9 cellular contexts compared by ENCODE assay signal in the genomic region with DNA sequence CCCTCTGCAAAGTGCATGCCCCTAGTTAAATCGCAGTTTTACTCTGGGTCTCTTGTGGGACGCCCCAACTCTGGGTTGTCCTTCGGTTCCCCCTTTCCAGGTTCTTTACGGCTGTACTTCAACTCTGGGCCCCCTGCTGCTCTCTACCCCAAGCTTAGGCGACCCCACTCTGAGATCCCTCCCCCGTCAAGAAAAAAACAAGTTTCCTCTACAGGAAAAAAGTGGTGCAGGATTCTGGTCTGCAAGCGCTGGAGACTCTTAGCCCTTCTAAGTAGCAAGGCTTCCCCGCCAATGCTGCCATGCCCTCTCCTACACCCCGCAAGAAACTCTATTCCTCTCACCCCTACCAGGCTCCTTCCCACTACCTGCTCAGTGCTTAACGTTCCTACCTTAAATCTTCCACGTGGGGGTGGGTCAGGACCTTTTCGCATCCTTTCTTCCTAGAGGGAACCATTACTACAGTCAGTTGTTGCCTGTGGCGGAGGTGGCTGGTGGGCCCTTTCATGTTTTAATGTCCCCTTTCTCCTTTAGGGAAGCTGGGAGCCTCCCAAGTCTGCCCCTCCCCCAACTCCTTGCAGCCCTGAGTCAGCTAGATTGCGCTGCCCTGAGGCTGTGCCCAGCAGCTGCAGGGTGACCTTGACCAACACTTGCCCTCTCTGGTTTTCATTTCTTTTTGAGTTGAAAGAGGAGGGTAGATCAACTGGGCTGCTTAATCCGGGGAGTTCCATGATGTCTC. TPM values are rescaled to one million over a fixed set of nuclear protein-coding genes. Genes with fewer than 3 reads are reported as not detected.
DNase-seq lines count a peak whose midpoint lies in the region; ATAC-seq and TF ChIP-seq lines count a peak whose summit lies in the region.
"Had no signal": no experiment of that assay in that cellular context is flagged by ENCODE, and none has a peak within 500 bp of the region (broad histone marks: within the 10 kb centered on the region; RNA-seq: fewer than 3 reads in every experiment).

No MANE protein-coding gene starts in this region.

- peaks cover 38% of the 10 kb centered on the region for H3K27me3 ChIP-seq in fibroblast of lung (ENCODE audit: control insufficient read depth, insufficient read depth, low read length)

- H3K4me3 Mint-ChIP-seq in T-cell (peak overlapping the region; percentile 44 to 68 (median 62)), progenitor cell of endocrine pancreas (ENCODE audit: low read depth) (peak overlapping the region; percentile 61)

- H3K9me3 Mint-ChIP-seq in T-cell (no peaks in the 10 kb centered on the region), progenitor cell of endocrine pancreas (ENCODE audit: low read depth) (peaks cover 3% of the 10 kb centered on the region)

- H3K4me1 ChIP-seq in fibroblast of lung (ENCODE audit: control insufficient read depth, extremely low read depth, insufficient read depth, low read length), result no peaks in the 10 kb centered on the region

- CTCF ChIA-PET in T-cell (lab: Charles Lee), result no interaction called here

- ATAC-seq in T-cell (replicated peaks in 1 of 4), result no peak

- H3K27ac ChIP-seq in fibroblast of lung (ENCODE audit: insufficient read depth, low read length), result no peak overlapping the region

- no peaks in the 10 kb centered on the region for H3K79me2 ChIP-seq in fibroblast of lung (ENCODE audit: control insufficient read depth, insufficient read depth, low read length)

- no peak overlapping the region for H2AFZ ChIP-seq in fibroblast of lung (ENCODE audit: low read length)

- peak overlapping the region; percentile 35 for H3K4me2 ChIP-seq in fibroblast of lung (ENCODE audit: extremely low read depth, insufficient read depth, low read length)

- H3K36me3 ChIP-seq in fibroblast of lung (ENCODE audit: control insufficient read depth, insufficient read depth, low read length), result no peaks in the 10 kb centered on the region

- H3K4me1 Mint-ChIP-seq in T-cell (peaks cover 19 to 22% (median 20%) of the 10 kb centered on the region in 3 donors), progenitor cell of endocrine pancreas (ENCODE audit: low read depth) (peaks cover 13% of the 10 kb centered on the region)

- H3K27me3 Mint-ChIP-seq in T-cell (peaks cover 34 to 51% of the 10 kb centered on the region in 2 donors), progenitor cell of endocrine pancreas (peaks cover 53% of the 10 kb centered on the region)

- H4K20me1 ChIP-seq in fibroblast of lung (ENCODE audit: control insufficient read depth, extremely low read depth, insufficient read depth, low read length), result no peaks in the 10 kb centered on the region

- H3K27ac Mint-ChIP-seq in T-cell, result no peak overlapping the region
- H3K27ac Mint-ChIP-seq in progenitor cell of endocrine pancreas, result peak overlapping the region; percentile 69

- no peak for TF ChIP-seq CTCF in GM12864 (IDR thresholded peaks at IDR 0.05; ENCODE audit: low read depth, low read length, missing control alignments)
- TF ChIP-seq CTCF in fibroblast of lung (conservative IDR thresholded peaks at IDR 0.05 in 1 of 2, IDR thresholded peaks at IDR 0.05 in 1 of 2; ENCODE audit: low read depth in 1 of 2, low read length in 2 of 2), result no peak
- TF ChIP-seq CTCF in progenitor cell of endocrine pancreas (IDR thresholded peaks at IDR 0.05; ENCODE audit: unreplicated experiment), result no peak

- no peaks in the 10 kb centered on the region for H3K9me3 ChIP-seq in fibroblast of lung (ENCODE audit: control insufficient read depth, insufficient read depth, low read depth, low read length)

- no peak overlapping the region for H3K9ac ChIP-seq in fibroblast of lung (ENCODE audit: insufficient read depth, low read length)

- H3K4me3 ChIP-seq in GM12864 (ENCODE audit: low read depth, low read length) (peak overlapping the region; percentile 40), fibroblast of lung (replicated peaks in 1 of 4; ENCODE audit: control extremely low read depth in 1 of 4, insufficient read depth in 1 of 4, low read depth in 3 of 4, low read length in 4 of 4) (peak overlapping the region in 1 of 4 experiments; percentile 49)

- POLR2A ChIA-PET in T-cell (lab: Charles Lee), result no interaction called here

- no peaks in the 10 kb centered on the region for H3K36me3 Mint-ChIP-seq in T-cell
- H3K36me3 Mint-ChIP-seq in progenitor cell of endocrine pancreas (ENCODE audit: insufficient read depth), result peaks cover 2% of the 10 kb centered on the region

- DNase-seq in GM12864 (ENCODE audit: low read depth) (no peak), T-cell (no peak), fibroblast of lung (ENCODE audit: low read depth in 2 of 2) (peak in 1 of 2 donors; percentile 41), progenitor cell of endocrine pancreas (ENCODE audit: low spot score, unreplicated experiment) (no peak), NCI-H1105 treated with DMSO at 0.1 percent for 48 hours (lab: John Stamatoyannopoulos, UW) (no peak), GF-D8 (lab: John Stamatoyannopoulos, UW) (no peak), T-helper 9 cell (no peak)
- no peak for DNase-seq in effector CD8-positive, alpha-beta T cell (lab: John Stamatoyannopoulos, UW)
- DNase-seq: NCI-H2171 had no signal

RNA-seq across cellular contexts. Expression of gene NEFH, which starts 1.4 kb away (rescaled TPM):
- total RNA-seq in T-cell (under 1 TPM; 0.47 to 0.86 (median 0.73) TPM), fibroblast of lung (0.17 and 0.26 TPM in 2 replicates), progenitor cell of endocrine pancreas (0.69 and 0.80 TPM in 2 replicates)
- polyA plus RNA-seq in fibroblast of lung, result 0.37 and 2.1 TPM in 2 replicates
- polyA plus RNA-seq in fibroblast of lung (2012), result 0.45 and 2.1 TPM in 2 replicates
- 0.41 TPM in 1 of 2 replicates, not detected in the other for polyA minus RNA-seq in fibroblast of lung (ENCODE audit: low replicate concordance)

RNA-seq across cellular contexts. Expression of gene RFPL1, which starts 43.0 kb away (rescaled TPM):
- total RNA-seq in T-cell (under 1 TPM in 1 of 5 donors, not detected in 4; 0.22 TPM), fibroblast of lung (not detected in 2 replicates), progenitor cell of endocrine pancreas (0.22 TPM in 1 of 2 replicates, not detected in the other)
- polyA plus RNA-seq in fibroblast of lung, result not detected in 2 replicates
- polyA plus RNA-seq in fibroblast of lung (2012), result not detected in 2 replicates
- not detected in 2 replicates for polyA minus RNA-seq in fibroblast of lung (ENCODE audit: low replicate concordance)
